In the genomic region with DNA sequence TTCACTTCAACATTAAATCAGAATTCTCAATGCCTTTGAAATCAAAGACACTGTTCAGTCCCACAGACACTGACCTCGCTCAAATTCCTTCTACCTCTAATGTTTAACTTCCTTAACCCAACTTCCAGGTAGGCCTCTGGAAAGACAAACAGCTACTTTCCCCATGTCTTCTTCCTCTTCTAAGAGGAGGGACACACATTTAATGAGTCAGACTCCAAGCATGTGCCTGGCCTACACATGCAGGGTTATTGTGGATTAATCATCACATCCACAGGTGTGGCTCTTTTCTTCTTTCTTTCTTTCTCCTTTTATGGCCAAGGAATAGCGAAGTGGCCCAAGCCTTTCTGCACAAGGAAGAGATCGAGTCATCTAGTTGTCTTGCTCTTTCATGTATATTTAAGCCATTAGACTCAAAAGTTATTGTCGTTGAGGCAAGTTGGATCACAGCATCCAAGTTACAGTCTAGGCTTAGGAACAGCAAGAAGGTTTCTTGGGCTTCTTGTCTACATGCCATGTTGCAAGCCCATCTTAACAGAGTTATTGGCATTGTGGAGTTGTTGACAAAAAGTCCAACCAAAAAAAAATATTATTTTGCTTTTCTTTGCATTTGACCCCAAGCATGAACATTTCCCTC, we compare ENCODE assay signal across 16 cellular contexts.
DNase-seq lines count a peak whose midpoint lies in the region; ATAC-seq and TF ChIP-seq lines count a peak whose summit lies in the region.
"Had no signal": no experiment of that assay in that cellular context is flagged by ENCODE, and none has a peak within 500 bp of the region (broad histone marks: within the 10 kb centered on the region; RNA-seq: fewer than 3 reads in every experiment).

No MANE protein-coding gene starts in this region.

- H3K4me1 Mint-ChIP-seq in CD14-positive monocyte = peaks cover 17% of the 10 kb centered on the region
- no peaks in the 10 kb centered on the region for H3K4me1 Mint-ChIP-seq in stimulated activated effector memory CD8-positive, alpha-beta T cell treated with anti-CD3 and anti-CD28 coated beads, Interleukin-12 subunit alpha, Interleukin-12 subunit beta, amount 100 ng/mL, for 72 hours
- H3K4me1 Mint-ChIP-seq: stimulated activated memory B cell treated with anti-CD40 and anti-IgM and Interleukin-4, amounts not matched to agents 10 μg/mL and 1 μg/mL and 100 μg/mL, for 72 hours had no signal

- DNase-seq in CD14-positive monocyte (ENCODE audit: low spot score) (peak; percentile 49), HT-29 (ENCODE audit: low spot score) (peak; percentile 88), choroid plexus epithelial cell (ENCODE audit: low read depth) (peak; percentile 49), mesendoderm (peak; percentile 15), coronary artery (ENCODE audit: low spot score) (no peak)
- DNase-seq in stimulated activated effector memory CD8-positive, alpha-beta T cell treated with anti-CD3 and anti-CD28 coated beads, Interleukin-12 subunit alpha, Interleukin-12 subunit beta, amount 100 ng/mL, for 72 hours (ENCODE audit: low spot score in 2 of 2) = no peak
- DNase-seq: activated naive CD4-positive, alpha-beta T cell treated with Interleukin-2 at 50 U/mL for 16 hours; DMS79; midbrain; NCI-H774; psoas muscle; stimulated activated CD4-positive, alpha-beta T cell treated with anti-CD3 and anti-CD28 coated beads, Interleukin-2, amount 100 ng/mL, for 48 hours had no signal

- no peaks in the 10 kb centered on the region for H3K27me3 ChIP-seq in mesendoderm (ENCODE audit: insufficient read depth, low read length, poor library complexity)

- H3K27me3 Mint-ChIP-seq in CD14-positive monocyte (ENCODE audit: low read depth in 3 of 3) = peaks cover 0 to 7% (median 4%) of the 10 kb centered on the region in 3 donors

- intact Hi-C loops in CD14-positive monocyte (cut with micrococcal nuclease) = no loop called here

- no peak for ATAC-seq in stimulated activated effector memory CD8-positive, alpha-beta T cell treated with anti-CD3 and anti-CD28 coated beads, Interleukin-12 subunit alpha, Interleukin-12 subunit beta, amount 100 ng/mL, for 72 hours
- ATAC-seq in HG02763 (IDR thresholded peaks at IDR 0.05; ENCODE audit: unreplicated experiment) (no peak), HG02885 (IDR thresholded peaks at IDR 0.05; ENCODE audit: poor library complexity, unreplicated experiment) (no peak)
- ATAC-seq: GM12878; psoas muscle; stimulated activated memory B cell treated with anti-CD40 and anti-IgM and Interleukin-4, amounts not matched to agents 10 μg/mL and 1 μg/mL and 100 μg/mL, for 72 hours had no signal

- no peak overlapping the region for H3K9ac ChIP-seq in mesendoderm (ENCODE audit: low read length)

- H3K4me3 ChIP-seq in choroid plexus epithelial cell (ENCODE audit: low read depth, low read length) = no peak overlapping the region
- H3K4me3 ChIP-seq in mesendoderm (ENCODE audit: low read length) = no peak overlapping the region
- no peak overlapping the region for H3K4me3 ChIP-seq in coronary artery
- H3K4me3 ChIP-seq: GM12878, psoas muscle had no signal

- no peak overlapping the region for H2BK120ac ChIP-seq in mesendoderm (ENCODE audit: low read depth, low read length)

- H2BK5ac ChIP-seq in mesendoderm (ENCODE audit: low read length) = no peak overlapping the region

- H3K4me2 ChIP-seq in mesendoderm (ENCODE audit: low read length) = no peak overlapping the region

- H3K18ac ChIP-seq in mesendoderm (ENCODE audit: low read length) = no peak overlapping the region

- no peak overlapping the region for H3K4me3 Mint-ChIP-seq in CD14-positive monocyte
- no peak overlapping the region for H3K4me3 Mint-ChIP-seq in stimulated activated effector memory CD8-positive, alpha-beta T cell treated with anti-CD3 and anti-CD28 coated beads, Interleukin-12 subunit alpha, Interleukin-12 subunit beta, amount 100 ng/mL, for 72 hours
- H3K4me3 Mint-ChIP-seq: stimulated activated memory B cell treated with anti-CD40 and anti-IgM and Interleukin-4, amounts not matched to agents 10 μg/mL and 1 μg/mL and 100 μg/mL, for 72 hours had no signal

- no peaks in the 10 kb centered on the region for H3K36me3 ChIP-seq in mesendoderm (ENCODE audit: control insufficient read depth, insufficient read depth, low read length)

- H3K36me3 Mint-ChIP-seq in CD14-positive monocyte = peaks cover 4 to 9% of the 10 kb centered on the region in 2 donors
- no peaks in the 10 kb centered on the region for H3K36me3 Mint-ChIP-seq in stimulated activated effector memory CD8-positive, alpha-beta T cell treated with anti-CD3 and anti-CD28 coated beads, Interleukin-12 subunit alpha, Interleukin-12 subunit beta, amount 100 ng/mL, for 72 hours
- H3K36me3 Mint-ChIP-seq: stimulated activated memory B cell treated with anti-CD40 and anti-IgM and Interleukin-4, amounts not matched to agents 10 μg/mL and 1 μg/mL and 100 μg/mL, for 72 hours had no signal

- H3K27ac ChIP-seq in mesendoderm (ENCODE audit: low read depth, low read length) = no peak overlapping the region
- H3K27ac ChIP-seq in coronary artery = no peak overlapping the region
- H3K27ac ChIP-seq: psoas muscle had no signal

- H3K23ac ChIP-seq in mesendoderm (ENCODE audit: low read length) = no peak overlapping the region

- H3K79me2 ChIP-seq in mesendoderm (ENCODE audit: control insufficient read depth, insufficient read depth, low read length) = no peaks in the 10 kb centered on the region

- no peaks in the 10 kb centered on the region for H3K79me1 ChIP-seq in mesendoderm (ENCODE audit: low read length)

- H3K27ac Mint-ChIP-seq in CD14-positive monocyte = peak overlapping the region; percentile 26 to 78 (median 66)
- H3K27ac Mint-ChIP-seq in stimulated activated effector memory CD8-positive, alpha-beta T cell treated with anti-CD3 and anti-CD28 coated beads, Interleukin-12 subunit alpha, Interleukin-12 subunit beta, amount 100 ng/mL, for 72 hours = no peak overlapping the region
- H3K27ac Mint-ChIP-seq: stimulated activated memory B cell treated with anti-CD40 and anti-IgM and Interleukin-4, amounts not matched to agents 10 μg/mL and 1 μg/mL and 100 μg/mL, for 72 hours had no signal

- H3K9me3 Mint-ChIP-seq in CD14-positive monocyte = peaks cover 0 to 12% (median 3%) of the 10 kb centered on the region in 7 donors
- H3K9me3 Mint-ChIP-seq in stimulated activated effector memory CD8-positive, alpha-beta T cell treated with anti-CD3 and anti-CD28 coated beads, Interleukin-12 subunit alpha, Interleukin-12 subunit beta, amount 100 ng/mL, for 72 hours = no peaks in the 10 kb centered on the region
- H3K9me3 Mint-ChIP-seq: stimulated activated memory B cell treated with anti-CD40 and anti-IgM and Interleukin-4, amounts not matched to agents 10 μg/mL and 1 μg/mL and 100 μg/mL, for 72 hours had no signal

- no CpG with 5 or more reads among the region's 4 CpGs for WGBS in mesendoderm (ENCODE audit: extremely low coverage, insufficient coverage, low lambda C conversion rate)

- H2AK5ac ChIP-seq in mesendoderm (ENCODE audit: low read length) = no peak overlapping the region

- H3K4ac ChIP-seq in mesendoderm (ENCODE audit: low read depth, low read length) = no peak overlapping the region

- H3K4me1 ChIP-seq in mesendoderm (ENCODE audit: control insufficient read depth, low read depth, low read length) = no peaks in the 10 kb centered on the region
- H3K4me1 ChIP-seq: psoas muscle had no signal

- H2BK15ac ChIP-seq in mesendoderm (replicated peaks; ENCODE audit: low read depth) = no peak overlapping the region

- no peak overlapping the region for H4K5ac ChIP-seq in mesendoderm (ENCODE audit: low read length)

- H4K8ac ChIP-seq in mesendoderm (ENCODE audit: low read depth, low read length) = no peak overlapping the region

- H3K56ac ChIP-seq in mesendoderm (ENCODE audit: low read length) = no peak overlapping the region

- TF ChIP-seq CTCF in CD14-positive monocyte (IDR thresholded peaks at IDR 0.05) = no peak
- no peak for TF ChIP-seq CTCF in choroid plexus epithelial cell (conservative IDR thresholded peaks at IDR 0.05; ENCODE audit: low read depth, low read length)
- no peak for TF ChIP-seq CTCF in coronary artery (IDR thresholded peaks at IDR 0.05)

Comparison
In these comparisons a context has a peak if more than half of its experiments do, and no peak if none do; other contexts are left out.
1. DNase-seq: peak in CD14-positive monocyte (single experiment), HT-29 (single experiment), choroid plexus epithelial cell (single experiment) and mesendoderm (single experiment); none in stimulated activated effector memory CD8-positive, alpha-beta T cell treated with anti-CD3 and anti-CD28 coated beads, Interleukin-12 subunit alpha, Interleukin-12 subunit beta, amount 100 ng/mL, for 72 hours (0 of 2) and coronary artery (single experiment).